ENCODE assay signal across 1 cellular context in genomic region chr16:70653809-70654771, GRCh38.
A peak's percentile ranks its signal among the peaks of the same experiment; 100 is the strongest.
TF ChIP-seq lines count a peak whose summit lies in the region.

No MANE protein-coding gene starts in this region.

TF ChIP-seq in HepG2, 621 proteins besides CTCF, POLR2A, EP300 and RAD21 (continued from another document and continues in another):
- TF ChIP-seq THAP9 (CRISPR knock-in tag; IDR thresholded peaks at IDR 0.05; ENCODE audit: borderline replicate concordance) (peak; percentile 19; the same call in 1 of the 2 replicates), ZC3H4 (CRISPR knock-in tag; IDR thresholded peaks at IDR 0.05; ENCODE audit: borderline replicate concordance) (no peak), THAP7 (CRISPR knock-in tag; IDR thresholded peaks at IDR 0.05) (0 out of 2 replicates have a peak, but pooled peaks have one; percentile 23), NFIC (IDR thresholded peaks at IDR 0.05; ENCODE audit: low read length) (no peak), CBFB (CRISPR knock-in tag; IDR thresholded peaks at IDR 0.05) (0 out of 2 replicates have a peak, but pooled peaks have one; percentile 33), ZNF768 (CRISPR knock-in tag; IDR thresholded peaks at IDR 0.05) (peak; percentile 32; the same call in 1 of the 2 replicates), HDAC2 (CRISPR knock-in tag; IDR thresholded peaks at IDR 0.05) (peak; percentile 47; the same call in 1 of the 2 replicates), KLF12 (CRISPR knock-in tag; IDR thresholded peaks at IDR 0.05; ENCODE audit: borderline replicate concordance) (0 out of 2 replicates have a peak, but pooled peaks have one; percentile 19), MEF2D (CRISPR knock-in tag; IDR thresholded peaks at IDR 0.05) (0 out of 2 replicates have a peak, but pooled peaks have one; percentile 33), PHF5A (CRISPR knock-in tag; IDR thresholded peaks at IDR 0.05; ENCODE audit: low read depth, unreplicated experiment) (peak; percentile 30), DMAP1 (CRISPR knock-in tag; IDR thresholded peaks at IDR 0.05) (no peak), ZNF354B (CRISPR knock-in tag; IDR thresholded peaks at IDR 0.05) (no peak), RXRA (CRISPR knock-in tag; IDR thresholded peaks at IDR 0.05) (no peak), ZNF446 (CRISPR knock-in tag; IDR thresholded peaks at IDR 0.05) (no peak), ZNF432 (CRISPR knock-in tag; IDR thresholded peaks at IDR 0.05; ENCODE audit: borderline replicate concordance) (no peak), ZKSCAN5 (CRISPR knock-in tag; IDR thresholded peaks at IDR 0.05) (no peak), ZNF761 (CRISPR knock-in tag; conservative IDR thresholded peaks at IDR 0.05) (0 out of 2 replicates have a peak, but pooled peaks have one; percentile 7), ESRRA (CRISPR knock-in tag; IDR thresholded peaks at IDR 0.05; ENCODE audit: low read depth) (peak; percentile 39; the same call in 1 of the 2 replicates), TBX2 (CRISPR knock-in tag; IDR thresholded peaks at IDR 0.05; ENCODE audit: borderline replicate concordance) (peak; percentile 54), ZNF589 (CRISPR knock-in tag; conservative IDR thresholded peaks at IDR 0.05) (no peak), ARHGAP35 (CRISPR knock-in tag; IDR thresholded peaks at IDR 0.05; ENCODE audit: borderline replicate concordance) (no peak), BHLHE40 (IDR thresholded peaks at IDR 0.05; ENCODE audit: low read length) (no peak), TERF1 (CRISPR knock-in tag; IDR thresholded peaks at IDR 0.05) (0 out of 2 replicates have a peak, but pooled peaks have one; percentile 44), HOXA7 (CRISPR knock-in tag; IDR thresholded peaks at IDR 0.05) (no peak), ZNF160 (CRISPR knock-in tag; IDR thresholded peaks at IDR 0.05) (0 out of 2 replicates have a peak, but pooled peaks have one; percentile 46), KAT8 (CRISPR knock-in tag; IDR thresholded peaks at IDR 0.05) (peak; percentile 55; the same call in 1 of the 2 replicates), ZNF367 (CRISPR knock-in tag; IDR thresholded peaks at IDR 0.05; ENCODE audit: borderline replicate concordance) (no peak), HOXA5 (CRISPR knock-in tag; IDR thresholded peaks at IDR 0.05) (peak; percentile 74; the same call in 1 of the 2 replicates), TCF7 (IDR thresholded peaks at IDR 0.05; ENCODE audit: low read depth) (no peak), DR1 (CRISPR knock-in tag; IDR thresholded peaks at IDR 0.05) (0 out of 2 replicates have a peak, but pooled peaks have one; percentile 24), THRA (CRISPR knock-in tag; IDR thresholded peaks at IDR 0.05; ENCODE audit: borderline replicate concordance) (peak; percentile 55; the same call in 1 of the 2 replicates), ATAD3A (CRISPR knock-in tag; IDR thresholded peaks at IDR 0.05) (no peak), PPARG (CRISPR knock-in tag; conservative IDR thresholded peaks at IDR 0.05) (peak; percentile 68; the same call in 1 of the 2 replicates), ZNF143 (CRISPR knock-in tag; IDR thresholded peaks at IDR 0.05) (no peak), ZNF776 (CRISPR knock-in tag; IDR thresholded peaks at IDR 0.05) (0 out of 2 replicates have a peak, but pooled peaks have one; percentile 35), ZNF629 (CRISPR knock-in tag; conservative IDR thresholded peaks at IDR 0.05) (no peak), SIN3B (IDR thresholded peaks at IDR 0.05; ENCODE audit: low read length) (0 out of 2 replicates have a peak, but pooled peaks have one; percentile 37), ARID3A (IDR thresholded peaks at IDR 0.05; ENCODE audit: low read depth, low read length) (0 out of 2 replicates have a peak, but pooled peaks have one; percentile 38), TARDBP (CRISPR knock-in tag; IDR thresholded peaks at IDR 0.05) (no peak), DNMT1 (CRISPR knock-in tag; IDR thresholded peaks at IDR 0.05) (0 out of 2 replicates have a peak, but pooled peaks have one; percentile 51), CCDC6 (CRISPR knock-in tag; IDR thresholded peaks at IDR 0.05) (no peak), BATF2 (CRISPR knock-in tag; IDR thresholded peaks at IDR 0.05) (no peak), SP4 (CRISPR knock-in tag; IDR thresholded peaks at IDR 0.05) (peak; percentile 63), KDM3A (CRISPR knock-in tag; IDR thresholded peaks at IDR 0.05; ENCODE audit: low read depth) (0 out of 2 replicates have a peak, but pooled peaks have one; percentile 69), ZNF547 (CRISPR knock-in tag; IDR thresholded peaks at IDR 0.05) (peak; percentile 64; the same call in 1 of the 2 replicates), ELF1 (CRISPR knock-in tag; IDR thresholded peaks at IDR 0.05) (peak; percentile 67), NR0B2 (CRISPR knock-in tag; IDR thresholded peaks at IDR 0.05) (no peak; the same call in 1 of the 2 replicates), CHCHD3 (CRISPR knock-in tag; IDR thresholded peaks at IDR 0.05) (0 out of 2 replicates have a peak, but pooled peaks have one; percentile 55), ZFY (CRISPR knock-in tag; IDR thresholded peaks at IDR 0.05) (no peak), HMG20B (CRISPR knock-in tag; conservative IDR thresholded peaks at IDR 0.05) (no peak), SP140L (CRISPR knock-in tag; IDR thresholded peaks at IDR 0.05; ENCODE audit: borderline replicate concordance) (peak; percentile 67; the same call in 1 of the 2 replicates), ZNF687 (CRISPR knock-in tag; IDR thresholded peaks at IDR 0.05) (peak; percentile 73), ZBTB4 (CRISPR knock-in tag; IDR thresholded peaks at IDR 0.05; ENCODE audit: borderline replicate concordance) (0 out of 2 replicates have a peak, but pooled peaks have one; percentile 41), ZNF451 (CRISPR knock-in tag; IDR thresholded peaks at IDR 0.05) (no peak)
